Comparison of ENCODE assay signal across 7 cellular contexts in the genomic region with DNA sequence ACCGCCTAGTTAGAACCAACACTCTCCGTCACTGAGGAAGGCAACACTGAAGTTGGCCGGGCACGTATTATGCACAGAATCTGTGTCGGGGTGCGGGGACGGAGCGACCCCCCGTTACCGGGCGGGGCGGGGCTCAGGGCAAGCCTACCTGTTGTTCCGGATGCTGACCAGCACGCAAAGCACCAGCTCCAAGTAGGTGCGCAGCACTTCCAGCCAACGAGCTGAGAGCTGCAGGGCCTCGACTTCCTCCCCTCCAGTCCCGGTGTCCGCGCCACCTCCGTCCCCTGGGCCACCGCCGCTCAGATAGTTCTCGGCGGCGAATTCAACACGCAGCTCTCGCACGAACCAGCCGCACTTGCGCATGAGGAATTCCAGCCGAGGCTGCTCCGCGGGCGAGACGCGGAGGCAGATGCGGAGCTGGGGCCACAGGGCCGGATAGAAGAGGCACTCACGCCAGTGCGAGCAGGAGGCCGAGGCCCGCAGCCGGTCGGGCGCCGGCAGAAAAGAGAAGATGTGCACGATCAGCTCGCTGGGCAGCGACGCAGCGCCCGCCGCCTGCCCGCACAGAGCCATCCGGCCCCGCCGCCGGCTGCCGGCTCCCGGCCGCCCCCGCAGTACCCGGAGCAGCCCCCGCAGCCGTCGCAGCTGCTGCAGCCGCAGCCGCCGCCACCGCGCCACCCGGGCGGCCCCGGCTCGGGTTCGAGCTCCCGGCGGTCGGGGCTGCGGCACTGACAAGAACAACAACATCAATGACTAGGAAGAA. TPM values are rescaled to one million over a fixed set of nuclear protein-coding genes. Genes with fewer than 3 reads are reported as not detected.
DNase-seq lines count a peak whose midpoint lies in the region; ATAC-seq, FAIRE-seq and TF ChIP-seq lines count a peak whose summit lies in the region.

No MANE protein-coding gene starts in this region.

- H3K27me3 ChIP-seq in GM23248 (replicated peaks; ENCODE audit: insufficient read depth) (no peaks in the 10 kb centered on the region), H1 (replicated peaks in 1 of 4; ENCODE audit: control insufficient read depth in 3 of 4, extremely low read depth in 1 of 4, insufficient read depth in 3 of 4, low read length in 3 of 4) (no peaks in the 10 kb centered on the region)

- peak overlapping the region; percentile 95 for H3K4me2 ChIP-seq in GM23248 (ENCODE audit: unreplicated experiment)
- peak overlapping the region; percentile 92 to 100 for H3K4me2 ChIP-seq in H1 (ENCODE audit: insufficient read depth in 1 of 2, low read depth in 2 of 2, low read length in 2 of 2)

- no peak for TF ChIP-seq RAD21 in H1 (IDR thresholded peaks at IDR 0.05 in 1 of 2, conservative IDR thresholded peaks at IDR 0.05 in 1 of 2; ENCODE audit: low read depth in 2 of 2, low read length in 2 of 2)

- TF ChIP-seq CTCF in H1 (IDR thresholded peaks at IDR 0.05; ENCODE audit: control extremely low read depth in 1 of 3, insufficient read depth in 1 of 3, low read depth in 1 of 3, low read length in 3 of 3), result no peak
- TF ChIP-seq CTCF in mucosa of descending colon (IDR thresholded peaks at IDR 0.05), result no peak

- H3K27ac ChIP-seq in GM23248 (peak overlapping the region; percentile 100), H1 (ENCODE audit: low read depth, low read length) (peak overlapping the region; percentile 100)

- no peak overlapping the region for H2AK5ac ChIP-seq in H1 (ENCODE audit: low read depth, low read length)

- H2BK15ac ChIP-seq in H1 (ENCODE audit: low read length), result no peak overlapping the region

- in situ Hi-C loops in GM23248 (cut with MboI), result no loop called here

- H3K27me3 Mint-ChIP-seq in activated CD4-positive, alpha-beta memory T cell treated with anti-CD3 and anti-CD28 coated beads, Interleukin-2, amount 10 ng/mL, durations not matched to agents 7 days and 5 days, result no peaks in the 10 kb centered on the region

- no peak overlapping the region for H3K14ac ChIP-seq in H1 (ENCODE audit: insufficient read length)

- peak overlapping the region; percentile 100; the same call in 1 of the 2 replicates for H4K8ac ChIP-seq in H1 (ENCODE audit: extremely low read depth, insufficient read depth, low read length)

- no peak overlapping the region for H4K5ac ChIP-seq in H1 (ENCODE audit: insufficient read length, low read depth, low read length)

- H3K9me2 ChIP-seq in GM23248 (ENCODE audit: insufficient read depth), result no peaks in the 10 kb centered on the region

- 0 out of 2 replicates have a peak, but pooled peaks cover 15% of the 10 kb centered on the region for H3F3A ChIP-seq in GM23248 (ENCODE audit: insufficient read depth)

- H3K4me3 ChIP-seq in GM23248 (peak overlapping the region; percentile 88), H1 (ENCODE audit: extremely low read depth in 1 of 4, insufficient read depth in 2 of 4, low read depth in 3 of 4, low read length in 4 of 4) (peak overlapping the region; percentile 64 to 98 (median 94)), mucosa of descending colon (peak overlapping the region; percentile 95)

- no peak overlapping the region for H3K4ac ChIP-seq in H1 (replicated peaks; ENCODE audit: insufficient read length, low read depth, low read length)

- POLR2A ChIA-PET in activated CD4-positive, alpha-beta memory T cell treated with anti-CD3 and anti-CD28 coated beads, Interleukin-2, amount 10 ng/mL, durations not matched to agents 7 days and 5 days (lab: Charles Lee), result interaction anchor here (0.8 to 4.9 kb wide), 29 partner anchors 9 to 343 kb away, joined by 3 to 76 read pairs (median 5); a partner anchor contains a TSS
- POLR2A ChIA-PET in H1 (lab: Charles Lee; ENCODE audit: partially characterized antibody), result interaction anchor here (0.6 to 3.1 kb wide), 17 partner anchors 10 to 329 kb away, joined by 3 to 24 read pairs (median 6); a partner anchor contains a TSS

- no peaks in the 10 kb centered on the region for H3K9me3 Mint-ChIP-seq in activated CD4-positive, alpha-beta memory T cell treated with anti-CD3 and anti-CD28 coated beads, Interleukin-2, amount 10 ng/mL, durations not matched to agents 7 days and 5 days

- H2AFZ ChIP-seq in GM23248 (peak overlapping the region; percentile 90), H1 (ENCODE audit: low read length) (peak overlapping the region; percentile 100)

- no peak overlapping the region for H3K23ac ChIP-seq in H1 (ENCODE audit: insufficient read length)

- peak overlapping the region; percentile 99; the same call in 1 of the 2 replicates for H2BK12ac ChIP-seq in H1 (ENCODE audit: low read depth, low read length)

- H3K4me1 Mint-ChIP-seq in activated CD4-positive, alpha-beta memory T cell treated with anti-CD3 and anti-CD28 coated beads, Interleukin-2, amount 10 ng/mL, durations not matched to agents 7 days and 5 days, result peaks cover 44% of the 10 kb centered on the region

- peak; percentile 13 for ATAC-seq in mucosa of descending colon

- H3K4me1 ChIP-seq in GM23248 (ENCODE audit: insufficient read depth) (peaks cover 23% of the 10 kb centered on the region), H1 (replicated peaks in 1 of 4; ENCODE audit: control insufficient read depth in 3 of 4, insufficient read depth in 4 of 4, low read length in 3 of 4) (peaks cover 0 to under 1% (median 0%) of the 10 kb centered on the region in 4 experiments; a peak in 1 of 7 replicates), mucosa of descending colon (ENCODE audit: low read depth) (peaks cover 30% of the 10 kb centered on the region)

- FAIRE-seq in GM12891 (lab: Jason Lieb, UNC) (no peak), H1 (lab: Jason Lieb, UNC) (no peak)

- DNase-seq in GM12891 (ENCODE audit: insufficient read length, low spot score), result peak; percentile 25
- DNase-seq in GM23248, result peak; percentile 78
- peak; percentile 24 for DNase-seq in LHCN-M2 (ENCODE audit: low read depth)
- DNase-seq in activated CD4-positive, alpha-beta memory T cell treated with anti-CD3 and anti-CD28 coated beads, Interleukin-2, amount 10 ng/mL, durations not matched to agents 7 days and 5 days, result peak; percentile 66
- DNase-seq in H1 (ENCODE audit: low read depth in 1 of 2, low spot score in 2 of 2), result peak in 1 of 2 experiments; percentile 66
- peak; percentile 60 to 83 (median 70) for DNase-seq in mucosa of descending colon
- peak; percentile 13 to 20 for DNase-seq in stimulated activated CD8-positive, alpha-beta memory T cell treated with anti-CD3 and anti-CD28 coated beads, Interleukin-7, amount 100 ng/mL, for 1 hour (ENCODE audit: low read depth in 2 of 2)

- peak overlapping the region; percentile 98 for H3K9ac ChIP-seq in GM23248
- H3K9ac ChIP-seq in H1 (replicated peaks in 1 of 4; ENCODE audit: extremely low read depth in 1 of 4, low read depth in 3 of 4, low read length in 3 of 4), result peak overlapping the region; percentile 98 to 100 (median 99)

- 1% methylated on average over 69 to 79 of the region's 81 CpGs for WGBS in GM23248 (ENCODE audit: low coverage in 1 of 2, low lambda C conversion rate in 2 of 2, missing lambda C conversion rate in 2 of 2), 2 experiments
- WGBS in H1 (ENCODE audit: extremely low coverage in 1 of 2, insufficient coverage in 1 of 2, insufficient read length in 1 of 2, insufficient replicate concordance in 2 of 2, low coverage in 1 of 2, low lambda C conversion rate in 2 of 2, missing lambda C conversion rate in 1 of 2), 2 experiments, result 2% methylated on average over 54 of the region's 81 CpGs; no CpG with 5 or more reads in 1 of the 2 experiments

- H3K23me2 ChIP-seq in H1 (ENCODE audit: low read depth, low read length), result peaks cover 3% of the 10 kb centered on the region; the same call in 1 of the 2 replicates

- peak overlapping the region; percentile 99; the same call in 1 of the 2 replicates for H2BK5ac ChIP-seq in H1 (ENCODE audit: low read depth, low read length)

- H3K36me3 ChIP-seq in GM23248 (ENCODE audit: low read depth) (no peaks in the 10 kb centered on the region), H1 (ENCODE audit: control insufficient read depth in 2 of 4, insufficient read depth in 4 of 4, low read length in 3 of 4) (no peaks in the 10 kb centered on the region), mucosa of descending colon (ENCODE audit: low read depth) (no peaks in the 10 kb centered on the region)

- H2BK120ac ChIP-seq in H1 (replicated peaks; ENCODE audit: low read depth, low read length), result no peak overlapping the region

- no peak for TF ChIP-seq EP300 in H1 (IDR thresholded peaks at IDR 0.05; ENCODE audit: borderline replicate concordance in 1 of 2, low read depth in 2 of 2, low read length in 2 of 2)

- peaks cover 6% of the 10 kb centered on the region for H3K36me3 Mint-ChIP-seq in activated CD4-positive, alpha-beta memory T cell treated with anti-CD3 and anti-CD28 coated beads, Interleukin-2, amount 10 ng/mL, durations not matched to agents 7 days and 5 days (ENCODE audit: low read depth)

- H3K4me3 Mint-ChIP-seq in activated CD4-positive, alpha-beta memory T cell treated with anti-CD3 and anti-CD28 coated beads, Interleukin-2, amount 10 ng/mL, durations not matched to agents 7 days and 5 days, result peak overlapping the region; percentile 94

- no peaks in the 10 kb centered on the region; the same call in 1 of the 2 replicates for H3K79me1 ChIP-seq in H1 (ENCODE audit: low read depth, low read length)

- H3K56ac ChIP-seq in H1 (replicated peaks; ENCODE audit: insufficient read length, low read depth, low read length), result no peak overlapping the region

- peak overlapping the region; percentile 99 for H3K27ac Mint-ChIP-seq in activated CD4-positive, alpha-beta memory T cell treated with anti-CD3 and anti-CD28 coated beads, Interleukin-2, amount 10 ng/mL, durations not matched to agents 7 days and 5 days

- no peak overlapping the region for H2BK20ac ChIP-seq in H1 (ENCODE audit: low read length)

- no peak for TF ChIP-seq POLR2A in GM12891 (IDR thresholded peaks at IDR 0.05; ENCODE audit: low read depth, low read length)
- 0 out of 3 replicates have a peak, but pooled peaks of 1 of the 2 experiments have one; percentile 12 for TF ChIP-seq POLR2A in H1 (IDR thresholded peaks at IDR 0.05; ENCODE audit: control extremely low read depth in 1 of 2, low read depth in 2 of 2, low read length in 2 of 2)

- CTCF ChIA-PET in activated CD4-positive, alpha-beta memory T cell treated with anti-CD3 and anti-CD28 coated beads, Interleukin-2, amount 10 ng/mL, durations not matched to agents 7 days and 5 days (lab: Charles Lee), result interaction anchor here (0.8 to 4.4 kb wide), 8 partner anchors 9 to 329 kb away, joined by 3 to 45 read pairs (median 4); a partner anchor contains a TSS
- CTCF ChIA-PET in H1 (lab: Charles Lee; ENCODE audit: partially characterized antibody), result interaction anchor here (0.9 to 1.1 kb wide), 3 partner anchors 23 to 57 kb away, joined by 3 to 4 read pairs (median 3); no protein-coding TSS in a partner anchor

- H3K9me3 ChIP-seq in GM23248 (ENCODE audit: low read depth) (no peaks in the 10 kb centered on the region), H1 (ENCODE audit: insufficient read depth in 2 of 2, low read depth in 1 of 2, low read length in 1 of 2) (no peaks in the 10 kb centered on the region), mucosa of descending colon (no peaks in the 10 kb centered on the region)

- peaks cover 50% of the 10 kb centered on the region for H3K79me2 ChIP-seq in GM23248 (ENCODE audit: insufficient read depth)
- peaks cover 0 to 36% of the 10 kb centered on the region in 2 experiments; a peak in 3 of 4 replicates for H3K79me2 ChIP-seq in H1 (ENCODE audit: control insufficient read depth in 1 of 2, insufficient read depth in 2 of 2, low read length in 2 of 2)

- no peak overlapping the region for H4K91ac ChIP-seq in H1 (replicated peaks; ENCODE audit: insufficient read length, low read length)

- intact Hi-C loops in mucosa of descending colon (cut with DNase I, micrococcal nuclease), result no loop called here

- no peak overlapping the region for H3K18ac ChIP-seq in H1 (ENCODE audit: extremely low read depth, low read length)

- H4K20me1 ChIP-seq in GM23248 (ENCODE audit: insufficient read depth) (no peaks in the 10 kb centered on the region), H1 (replicated peaks in 1 of 2; ENCODE audit: control insufficient read depth in 1 of 2, insufficient read depth in 2 of 2, low read length in 2 of 2) (peaks cover 3 to 16% of the 10 kb centered on the region in 2 experiments)

RNA-seq across cellular contexts. Expression of a gene that starts 0.6 kb away (rescaled TPM):
- polyA plus RNA-seq in GM12891 (2012; ENCODE audit: low read depth, missing spikeins), result 11.2 TPM
- total RNA-seq in GM23248 (2014; rRNA removed; shearing (Covaris generic)), result 21.4 and 22.1 TPM in 2 replicates
- polyA plus RNA-seq in GM23248 (2016; fragmentation: Nextera tagmentation; extraction: Ambion mirVana) (9.0 and 9.5 TPM in 2 replicates), H1 (2011; rRNA removed) (3.4 and 4.7 TPM in 2 replicates)
- total RNA-seq in LHCN-M2 (2014; rRNA removed) (12.8 and 18.1 TPM in 2 replicates), mucosa of descending colon (1 to 10 TPM; 8.6 to 9.9 (median 9.6) TPM)
- polyA plus RNA-seq in LHCN-M2 (2012), result 5.0 TPM
- 10 to 100 TPM; 23.1 to 24.8 TPM for total RNA-seq in activated CD4-positive, alpha-beta memory T cell treated with anti-CD3 and anti-CD28 coated beads, Interleukin-2, amount 10 ng/mL, durations not matched to agents 7 days and 5 days
- 10.8 and 11.5 TPM in 2 replicates for total RNA-seq in H1 (2021; fragmentation: NEBNext Ultra II Directional; extraction: Animal tissue kit (Norgen Biotek cat#: 25700))
- 5.5 TPM for polyA plus RNA-seq in H1 (2011; cell fraction: cytosol; rRNA removed)
- 4.8 TPM for polyA plus RNA-seq in H1 (2011; cell fraction: nucleus; rRNA removed)
- polyA plus RNA-seq in H1 (2012, experiment 1 of 2), result 5.2 to 8.1 TPM (median 5.9 TPM) in 4 replicates
- 2.8 TPM for polyA plus RNA-seq in H1 (2012, experiment 2 of 2)
- 8.6 TPM for polyA plus RNA-seq in H1 (2013, experiment 1 of 2)
- polyA plus RNA-seq in H1 (2013, experiment 2 of 2), result 8.2 TPM
- 7.5 and 8.5 TPM in 2 replicates for polyA minus RNA-seq in H1 (2011; rRNA and poly(A)+ RNA removed)
- 8.1 TPM for polyA minus RNA-seq in H1 (2011; cell fraction: cytosol; rRNA and poly(A)+ RNA removed)
- polyA minus RNA-seq in H1 (2011; cell fraction: nucleus; rRNA and poly(A)+ RNA removed), result 10.3 TPM
